ENCODE assay signal across 9 cellular contexts in the genomic region with DNA sequence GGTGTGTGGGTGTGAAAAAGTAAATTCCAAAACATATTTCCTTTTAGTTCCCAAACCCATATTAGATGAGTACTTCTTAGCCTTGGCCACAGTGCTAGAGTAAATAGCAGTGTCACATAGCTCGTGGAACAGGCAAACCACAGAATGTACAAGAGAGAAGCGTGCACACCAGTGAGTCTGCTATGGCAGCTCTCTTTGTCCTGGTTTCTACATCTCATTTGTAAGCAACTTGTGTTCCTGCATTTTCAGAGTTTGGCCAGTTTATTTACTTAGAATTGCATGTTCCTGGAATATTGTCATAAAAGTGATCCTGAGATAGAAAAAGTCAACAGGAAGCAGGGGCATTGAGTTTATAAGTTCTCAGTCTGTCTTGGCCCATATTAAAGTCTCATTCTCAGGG.
A peak's percentile ranks its signal among the peaks of the same experiment; 100 is the strongest.
DNase-seq lines count a peak whose midpoint lies in the region; ATAC-seq and TF ChIP-seq lines count a peak whose summit lies in the region.
"Had no signal": no experiment of that assay in that cellular context is flagged by ENCODE, and none has a peak within 500 bp of the region (broad histone marks: within the 10 kb centered on the region; RNA-seq: fewer than 3 reads in every experiment).

No MANE protein-coding gene starts in this region.

- TF ChIP-seq POLR2A in right lobe of liver (IDR thresholded peaks at IDR 0.05) = no peak

- H3K9me3 Mint-ChIP-seq in activated CD4-positive, alpha-beta T cell treated with anti-CD3 and anti-CD28 coated beads, Interleukin-2, amount 10 ng/mL, durations not matched to agents 7 days and 5 days = no peaks in the 10 kb centered on the region
- H3K9me3 Mint-ChIP-seq in activated CD8-positive, alpha-beta T cell treated with anti-CD3 and anti-CD28 coated beads, Interleukin-2, amount 10 ng/mL, durations not matched to agents 7 days and 5 days (ENCODE audit: insufficient read depth) = no peaks in the 10 kb centered on the region

- no peak overlapping the region for H3K4me3 ChIP-seq in right lobe of liver
- H3K4me3 ChIP-seq in stomach smooth muscle (ENCODE audit: low read length in 2 of 2) = no peak overlapping the region

- no peak overlapping the region for H3K4me3 Mint-ChIP-seq in activated CD4-positive, alpha-beta T cell treated with anti-CD3 and anti-CD28 coated beads, Interleukin-2, amount 10 ng/mL, durations not matched to agents 7 days and 5 days
- H3K4me3 Mint-ChIP-seq in activated CD8-positive, alpha-beta T cell treated with anti-CD3 and anti-CD28 coated beads, Interleukin-2, amount 10 ng/mL, durations not matched to agents 7 days and 5 days = peak overlapping the region; percentile 49

- H3K27me3 ChIP-seq in right lobe of liver (no peaks in the 10 kb centered on the region), stomach smooth muscle (ENCODE audit: control insufficient read depth in 1 of 2, insufficient read depth in 2 of 2, low read length in 2 of 2) (no peaks in the 10 kb centered on the region)

- no peaks in the 10 kb centered on the region for H3K9me3 ChIP-seq in right lobe of liver
- H3K9me3 ChIP-seq in stomach smooth muscle (ENCODE audit: control insufficient read depth in 2 of 2, low read length in 2 of 2) = no peaks in the 10 kb centered on the region

- H3K27ac ChIP-seq in right lobe of liver (peak overlapping the region; percentile 31 to 85 (median 37)), stomach smooth muscle (ENCODE audit: low read length) (peak overlapping the region; percentile 93)

- POLR2A ChIA-PET in activated CD4-positive, alpha-beta T cell treated with anti-CD3 and anti-CD28 coated beads, Interleukin-2, amount 10 ng/mL, durations not matched to agents 7 days and 5 days (lab: Charles Lee) = no interaction called here
- POLR2A ChIA-PET in activated CD8-positive, alpha-beta T cell treated with anti-CD3 and anti-CD28 coated beads, Interleukin-2, amount 10 ng/mL, durations not matched to agents 7 days and 5 days (lab: Charles Lee) = interaction anchor here (0.8 to 6.5 kb wide), 11 partner anchors 24 to 162 kb away, joined by 3 to 52 read pairs (median 4); a partner anchor contains a TSS

- H3K36me3 ChIP-seq in right lobe of liver (no peaks in the 10 kb centered on the region), stomach smooth muscle (ENCODE audit: control insufficient read depth in 2 of 2, insufficient read depth in 2 of 2, low read length in 2 of 2) (peaks cover 0 to 4% of the 10 kb centered on the region in 2 donors)

- no peak overlapping the region for H3K9ac ChIP-seq in stomach smooth muscle (ENCODE audit: low read length in 2 of 2)

- DNase-seq in activated CD4-positive, alpha-beta T cell treated with anti-CD3 and anti-CD28 coated beads, Interleukin-2, amount 10 ng/mL, durations not matched to agents 7 days and 5 days = peak; percentile 24
- no peak for DNase-seq in activated CD4-positive, alpha-beta T cell treated with anti-CD3 and anti-CD28 coated beads for 1 hour
- peak; percentile 46 for DNase-seq in activated CD8-positive, alpha-beta T cell treated with anti-CD3 and anti-CD28 coated beads, Interleukin-2, amount 10 ng/mL, durations not matched to agents 7 days and 5 days
- DNase-seq in right lobe of liver = no peak
- DNase-seq in GM10266 (ENCODE audit: extremely low spot score) = no peak
- DNase-seq in stimulated activated CD4-positive, alpha-beta T cell treated with anti-CD3 and anti-CD28 coated beads, Interleukin-15, amount 100 ng/mL, for 24 hours = no peak
- DNase-seq: NCI-H446 treated with DMSO at 0.1 percent for 48 hours had no signal

- intact Hi-C loops in right lobe of liver (cut with DNase I) = loop anchor here in 1 of 2 donors (5.0 kb wide), 1 partner anchor 141 kb away; a partner anchor contains a TSS

- CTCF ChIA-PET in activated CD4-positive, alpha-beta T cell treated with anti-CD3 and anti-CD28 coated beads, Interleukin-2, amount 10 ng/mL, durations not matched to agents 7 days and 5 days (lab: Charles Lee) = interaction anchor here (0.5 to 3.4 kb wide), 4 partner anchors 26 to 351 kb away, joined by 3 to 9 read pairs (median 5); no protein-coding TSS in a partner anchor
- CTCF ChIA-PET in activated CD8-positive, alpha-beta T cell treated with anti-CD3 and anti-CD28 coated beads, Interleukin-2, amount 10 ng/mL, durations not matched to agents 7 days and 5 days (lab: Charles Lee) = interaction anchor here (1.2 to 5.6 kb wide), 12 partner anchors 12 to 351 kb away, joined by 3 to 27 read pairs (median 5); a partner anchor contains a TSS

- 28% methylated on average over 2 of the region's 2 CpGs for WGBS in right lobe of liver (ENCODE audit: insufficient coverage, low coverage, low lambda C conversion rate, missing lambda C conversion rate)

- H3K36me3 Mint-ChIP-seq in activated CD4-positive, alpha-beta T cell treated with anti-CD3 and anti-CD28 coated beads, Interleukin-2, amount 10 ng/mL, durations not matched to agents 7 days and 5 days (ENCODE audit: low read depth) = peaks cover 53% of the 10 kb centered on the region
- H3K36me3 Mint-ChIP-seq in activated CD8-positive, alpha-beta T cell treated with anti-CD3 and anti-CD28 coated beads, Interleukin-2, amount 10 ng/mL, durations not matched to agents 7 days and 5 days (ENCODE audit: low read depth) = peaks cover 52% of the 10 kb centered on the region

- no peaks in the 10 kb centered on the region for H3K27me3 Mint-ChIP-seq in activated CD4-positive, alpha-beta T cell treated with anti-CD3 and anti-CD28 coated beads, Interleukin-2, amount 10 ng/mL, durations not matched to agents 7 days and 5 days
- H3K27me3 Mint-ChIP-seq in activated CD8-positive, alpha-beta T cell treated with anti-CD3 and anti-CD28 coated beads, Interleukin-2, amount 10 ng/mL, durations not matched to agents 7 days and 5 days (ENCODE audit: low read depth) = no peaks in the 10 kb centered on the region

- H3K27ac Mint-ChIP-seq in activated CD4-positive, alpha-beta T cell treated with anti-CD3 and anti-CD28 coated beads, Interleukin-2, amount 10 ng/mL, durations not matched to agents 7 days and 5 days = peak overlapping the region; percentile 79
- peak overlapping the region; percentile 84 for H3K27ac Mint-ChIP-seq in activated CD8-positive, alpha-beta T cell treated with anti-CD3 and anti-CD28 coated beads, Interleukin-2, amount 10 ng/mL, durations not matched to agents 7 days and 5 days

- peaks cover 98% of the 10 kb centered on the region for H3K4me1 Mint-ChIP-seq in activated CD4-positive, alpha-beta T cell treated with anti-CD3 and anti-CD28 coated beads, Interleukin-2, amount 10 ng/mL, durations not matched to agents 7 days and 5 days
- H3K4me1 Mint-ChIP-seq in activated CD8-positive, alpha-beta T cell treated with anti-CD3 and anti-CD28 coated beads, Interleukin-2, amount 10 ng/mL, durations not matched to agents 7 days and 5 days (ENCODE audit: low read depth) = peaks cover 99% of the 10 kb centered on the region

- TF ChIP-seq CTCF in right lobe of liver (IDR thresholded peaks at IDR 0.05) (no peak), GM10266 (IDR thresholded peaks at IDR 0.05; ENCODE audit: control insufficient read depth, insufficient read depth, low read depth, missing control alignments) (no peak)

- ATAC-seq in activated CD8-positive, alpha-beta T cell treated with anti-CD3 and anti-CD28 coated beads, Interleukin-2, amount 10 ng/mL, durations not matched to agents 7 days and 5 days = peak; percentile 27
- ATAC-seq in right lobe of liver (peak; percentile 29 to 49 (median 39)), GM18873 (IDR thresholded peaks at IDR 0.05; ENCODE audit: low FRiP score, unreplicated experiment) (no peak)

- peaks cover 0 to 86% (median 43%) of the 10 kb centered on the region in 4 donors for H3K4me1 ChIP-seq in right lobe of liver
- H3K4me1 ChIP-seq in stomach smooth muscle (ENCODE audit: control insufficient read depth, insufficient read depth, low read length) = peaks cover 77% of the 10 kb centered on the region

Comparison
In these comparisons a context has a peak if more than half of its experiments do, and no peak if none do; other contexts are left out.
1. DNase-seq: peak in activated CD4-positive, alpha-beta T cell treated with anti-CD3 and anti-CD28 coated beads, Interleukin-2, amount 10 ng/mL, durations not matched to agents 7 days and 5 days (single experiment) and activated CD8-positive, alpha-beta T cell treated with anti-CD3 and anti-CD28 coated beads, Interleukin-2, amount 10 ng/mL, durations not matched to agents 7 days and 5 days (single experiment); none in activated CD4-positive, alpha-beta T cell treated with anti-CD3 and anti-CD28 coated beads for 1 hour (single experiment), right lobe of liver (0 of 3), GM10266 (single experiment) and stimulated activated CD4-positive, alpha-beta T cell treated with anti-CD3 and anti-CD28 coated beads, Interleukin-15, amount 100 ng/mL, for 24 hours (single experiment).